In genomic region chr3:43213631-43214030, GRCh38 we compare ENCODE assay signal across 20 cellular contexts.
DNase-seq lines count a peak whose midpoint lies in the region; ATAC-seq and TF ChIP-seq lines count a peak whose summit lies in the region.
"Had no signal": no experiment of that assay in that cellular context is flagged by ENCODE, and none has a peak within 500 bp of the region (broad histone marks: within the 10 kb centered on the region; RNA-seq: fewer than 3 reads in every experiment).

No MANE protein-coding gene starts in this region.

- H4K8ac ChIP-seq in neuronal stem cell (ENCODE audit: low read depth, low read length) = no peak overlapping the region

- H3K36me3 ChIP-seq in PC-3 (ENCODE audit: low read depth, low read length) = no peaks in the 10 kb centered on the region
- H3K36me3 ChIP-seq in neuronal stem cell (replicated peaks in 1 of 2; ENCODE audit: control insufficient read depth in 2 of 2, insufficient read depth in 2 of 2, low read length in 2 of 2) = no peaks in the 10 kb centered on the region
- H3K36me3 ChIP-seq: stomach, vagina had no signal

- DNase-seq in PC-3 (peak; percentile 26), kidney tubule cell (ENCODE audit: low spot score) (peak; percentile 92), NCI-H2029 treated with DMSO at 0.1 percent for 48 hours (lab: John Stamatoyannopoulos, UW) (no peak), neuronal stem cell (ENCODE audit: low spot score) (no peak)
- DNase-seq: activated CD4-positive, CD25-positive, alpha-beta regulatory T cell; CD4-positive, alpha-beta memory T cell; endodermal cell; HCEC 1CT; NCI-H1436; NCI-H446; nephron progenitor cell; SHP77 treated with DMSO at 0.1 percent for 48 hours; stomach; T-helper 17 cell had no signal

- intact Hi-C loops in PC-3 (cut with micrococcal nuclease) = loop anchor here (1.0 to 5.0 kb wide), 3 partner anchors 23 to 51 kb away; no protein-coding TSS in a partner anchor

- ATAC-seq in GM18511 (IDR thresholded peaks at IDR 0.05; ENCODE audit: unreplicated experiment) (peak; percentile 55), HG02678 (IDR thresholded peaks at IDR 0.05; ENCODE audit: unreplicated experiment) (peak; percentile 50), PC-3 (peak; percentile 6; the same call in 1 of the 2 replicates), GM21526 (IDR thresholded peaks at IDR 0.05; ENCODE audit: low FRiP score, unreplicated experiment) (no peak), GM18502 (IDR thresholded peaks at IDR 0.05; ENCODE audit: poor library complexity, unreplicated experiment) (no peak)
- ATAC-seq: activated T-helper 17 cell treated with anti-CD3 and anti-CD28 coated beads, Interleukin-2, amount 50 U/mL, for 72 hours; T-helper 17 cell had no signal

- no peak overlapping the region for H2AFZ ChIP-seq in PC-3 (ENCODE audit: low read length)
- no peak overlapping the region for H2AFZ ChIP-seq in neuronal stem cell (ENCODE audit: low read length)

- H3K27ac ChIP-seq in PC-3 (ENCODE audit: low read length) (peak overlapping the region; percentile 71), neuronal stem cell (replicated peaks; ENCODE audit: low read length) (no peak overlapping the region)
- H3K27ac ChIP-seq: stomach, vagina had no signal

- no peak overlapping the region for H2BK120ac ChIP-seq in neuronal stem cell (ENCODE audit: low read depth, low read length)

- no peak for TF ChIP-seq CTCF in PC-3 (conservative IDR thresholded peaks at IDR 0.05; ENCODE audit: low read depth, low read length)

- H2BK15ac ChIP-seq in neuronal stem cell (ENCODE audit: low read length) = no peak overlapping the region

- H3K27me3 ChIP-seq in PC-3 (ENCODE audit: low read length) (no peaks in the 10 kb centered on the region), neuronal stem cell (ENCODE audit: control insufficient read depth in 3 of 3, insufficient read depth in 3 of 3, low read depth in 1 of 3, low read length in 3 of 3) (peaks cover 0 to 7% (median 0%) of the 10 kb centered on the region in 3 experiments)
- H3K27me3 ChIP-seq: stomach, vagina had no signal

- H3K18ac ChIP-seq in neuronal stem cell (ENCODE audit: low read length) = no peak overlapping the region

- no peaks in the 10 kb centered on the region for H3F3A ChIP-seq in PC-3 (ENCODE audit: low read length, unreplicated experiment)

- no peaks in the 10 kb centered on the region for H3K79me1 ChIP-seq in neuronal stem cell (ENCODE audit: low read depth, low read length)

- H2AK5ac ChIP-seq in neuronal stem cell (ENCODE audit: low read depth, low read length) = no peak overlapping the region

- H3K79me2 ChIP-seq in PC-3 (ENCODE audit: low read length) = no peaks in the 10 kb centered on the region

- H3K4me3 ChIP-seq in PC-3 (ENCODE audit: low read length) = no peak overlapping the region
- no peak overlapping the region for H3K4me3 ChIP-seq in neuronal stem cell (ENCODE audit: low read length in 2 of 2)
- H3K4me3 ChIP-seq: stomach, vagina had no signal

- no peak overlapping the region for H3K14ac ChIP-seq in neuronal stem cell (ENCODE audit: low read length)

- no peaks in the 10 kb centered on the region for H3K9me3 ChIP-seq in PC-3 (ENCODE audit: low read length)
- peaks cover 0 to 3% of the 10 kb centered on the region in 2 donors for H3K9me3 ChIP-seq in neuronal stem cell (replicated peaks in 1 of 2; ENCODE audit: control insufficient read depth in 2 of 2, insufficient read depth in 1 of 2, low read depth in 1 of 2, low read length in 2 of 2)
- H3K9me3 ChIP-seq: stomach, vagina had no signal

- no peak overlapping the region for H3K4ac ChIP-seq in neuronal stem cell (ENCODE audit: low read length)

- H3K4me1 ChIP-seq in PC-3 (ENCODE audit: insufficient read depth, low read length) = peaks cover 30% of the 10 kb centered on the region
- H3K4me1 ChIP-seq in neuronal stem cell (ENCODE audit: control insufficient read depth in 2 of 2, insufficient read depth in 1 of 2, low read depth in 1 of 2, low read length in 2 of 2) = no peaks in the 10 kb centered on the region
- H3K4me1 ChIP-seq: stomach had no signal

- CTCF ChIA-PET in PC-3 (lab: Charles Lee) = interaction anchor here (0.6 kb wide), 1 partner anchor 35 kb away, joined by 3 read pairs; no protein-coding TSS in a partner anchor

- no peak overlapping the region for H3K23ac ChIP-seq in neuronal stem cell (ENCODE audit: low read depth, low read length, poor library complexity)

- H2BK5ac ChIP-seq in neuronal stem cell (ENCODE audit: low read length) = no peak overlapping the region

- H3K9me2 ChIP-seq in PC-3 (replicated peaks; ENCODE audit: low read length) = no peaks in the 10 kb centered on the region

- POLR2A ChIA-PET in PC-3 (lab: Charles Lee; ENCODE audit: unreplicated experiment) = interaction anchor here (0.6 kb wide), 1 partner anchor 120 kb away, joined by 3 read pairs; no protein-coding TSS in a partner anchor

- BruUV-seq in PC-3 (replicated peaks; lab: Mats Ljungman, UMichigan) = no TSS peak

- H4K20me1 ChIP-seq in PC-3 (ENCODE audit: low read length) = no peaks in the 10 kb centered on the region

- peak overlapping the region; percentile 31; the same call in 1 of the 2 replicates for H3K9ac ChIP-seq in PC-3 (ENCODE audit: low read length)
- H3K9ac ChIP-seq in neuronal stem cell (ENCODE audit: low read depth, low read length, poor library complexity) = no peak overlapping the region

- WGBS in neuronal stem cell (ENCODE audit: extremely low coverage in 2 of 2, insufficient read length in 2 of 2, insufficient replicate concordance in 1 of 2), 2 donors = no CpG with 5 or more reads among the region's 1 CpG

- peak overlapping the region; percentile 67 for H3K4me2 ChIP-seq in PC-3 (ENCODE audit: low read length)
- no peak overlapping the region for H3K4me2 ChIP-seq in neuronal stem cell (ENCODE audit: insufficient read depth, low read length, poor library complexity, severe bottlenecking)

- H4K91ac ChIP-seq in neuronal stem cell (ENCODE audit: low read depth, low read length, poor library complexity) = no peak overlapping the region

- no peak overlapping the region for H2BK12ac ChIP-seq in neuronal stem cell (ENCODE audit: low read length)

Comparison
In these comparisons a context has a peak if more than half of its experiments do, and no peak if none do; other contexts are left out.
1. ATAC-seq: peak in GM18511 (single experiment), HG02678 (single experiment) and PC-3 (single experiment); none in GM21526 (single experiment) and GM18502 (single experiment).
2. DNase-seq: peak in PC-3 (single experiment) and kidney tubule cell (single experiment); none in NCI-H2029 treated with DMSO at 0.1 percent for 48 hours (single experiment) and neuronal stem cell (single experiment).